ENCODE assay signal across 12 cellular contexts in the genomic region with DNA sequence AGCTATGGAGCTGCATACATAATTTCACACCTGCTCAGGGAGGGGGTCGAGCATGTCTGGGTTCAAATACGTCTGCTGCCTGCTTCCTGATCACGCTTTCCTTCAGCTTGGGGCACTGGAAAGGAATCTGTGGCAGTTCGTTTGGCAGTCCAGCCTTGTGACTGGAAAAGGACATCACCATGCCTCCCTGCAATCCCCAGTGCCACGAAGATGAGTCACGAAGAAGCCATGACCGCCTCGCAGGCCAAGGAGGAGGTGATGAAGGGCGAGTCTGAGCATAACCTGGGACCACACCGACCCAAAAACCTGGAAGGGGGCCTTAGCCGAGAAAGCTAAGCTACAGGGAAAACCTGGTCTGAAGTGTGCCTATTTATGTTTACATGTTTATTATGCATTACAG. TPM values are rescaled to one million over a fixed set of nuclear protein-coding genes. Genes with fewer than 3 reads are reported as not detected.
DNase-seq lines count a peak whose midpoint lies in the region; ATAC-seq and TF ChIP-seq lines count a peak whose summit lies in the region.
"Had no signal": no experiment of that assay in that cellular context is flagged by ENCODE, and none has a peak within 500 bp of the region (broad histone marks: within the 10 kb centered on the region; RNA-seq: fewer than 3 reads in every experiment).

No MANE protein-coding gene starts in this region.

- peaks cover 39 to 68% of the 10 kb centered on the region in 2 donors for H3K4me1 ChIP-seq in gastrocnemius medialis
- H3K4me1 ChIP-seq: BE2C had no signal

- H3K4me3 ChIP-seq in gastrocnemius medialis, result peak overlapping the region in 2 of 4 donors; percentile 17 to 22
- H3K4me3 ChIP-seq: PC-9 had no signal

- H3K27me3 ChIP-seq in gastrocnemius medialis, result no peaks in the 10 kb centered on the region
- H3K27me3 ChIP-seq: BE2C had no signal

- no peak for TF ChIP-seq CTCF in gastrocnemius medialis (IDR thresholded peaks at IDR 0.05 in 4 of 5, conservative IDR thresholded peaks at IDR 0.05 in 1 of 5)

- in situ Hi-C loops in gastrocnemius medialis (cut with MboI; ENCODE audit: low sequenced_read_pairs in 4 of 4), result loop anchor here in 1 of 4 donors (25.0 kb wide), 1 partner anchor 1252 kb away; the partner anchor contains the start of gene BTBD3

- H3K9me3 ChIP-seq in gastrocnemius medialis, result no peaks in the 10 kb centered on the region
- H3K9me3 ChIP-seq: BE2C had no signal

- peak; percentile 84 to 90 for ATAC-seq in gastrocnemius medialis
- no peak for ATAC-seq in HG03095 (IDR thresholded peaks at IDR 0.05; ENCODE audit: unreplicated experiment)
- no peak for ATAC-seq in GM21423 (IDR thresholded peaks at IDR 0.05; ENCODE audit: unreplicated experiment)
- ATAC-seq: activated CD8-positive, alpha-beta T cell treated with anti-CD3 and anti-CD28 coated beads for 36 hours had no signal

- TF ChIP-seq POLR2A in gastrocnemius medialis (IDR thresholded peaks at IDR 0.05), result no peak

- H3K36me3 ChIP-seq in gastrocnemius medialis, result peaks cover 0 to 9% of the 10 kb centered on the region in 2 donors
- H3K36me3 ChIP-seq: BE2C had no signal

- DNase-seq in EL (peak; percentile 24), astrocyte of the hippocampus (ENCODE audit: low read depth, low spot score) (peak; percentile 58), islet precursor cell (peak; percentile 77), gastrocnemius medialis (peak in 1 of 2 donors; percentile 64)
- no peak for DNase-seq in stimulated activated naive CD4-positive, alpha-beta T cell (lab: John Stamatoyannopoulos, UW)
- no peak for DNase-seq in effector CD8-positive, alpha-beta T cell (lab: John Stamatoyannopoulos, UW)
- DNase-seq: activated CD8-positive, alpha-beta T cell treated with anti-CD3 and anti-CD28 coated beads for 36 hours; activated naive CD4-positive, alpha-beta T cell treated with anti-CD3 and anti-CD28 coated beads, Interleukin-2, amount 50 U/mL, for 16 hours; BE2C; PC-9 had no signal

- intact Hi-C loops in gastrocnemius medialis (cut with DNase I; ENCODE audit: low total_unique reads), result no loop called here

- H3K27ac ChIP-seq in gastrocnemius medialis, result peak overlapping the region in 3 of 4 donors; percentile 65 to 69 (median 66)
- H3K27ac ChIP-seq: PC-9 had no signal

RNA-seq across cellular contexts. Expression of gene JAG1, which starts 13.1 kb away (rescaled TPM):
- total RNA-seq in gastrocnemius medialis, result 10 to 100 TPM; 10.3 to 19.6 (median 13.2) TPM

Comparison
In these comparisons a context has a peak if more than half of its experiments do, and no peak if none do; other contexts are left out.
1. DNase-seq: peak in EL (single experiment), astrocyte of the hippocampus (single experiment) and islet precursor cell (single experiment); none in stimulated activated naive CD4-positive, alpha-beta T cell (0 of 6) and effector CD8-positive, alpha-beta T cell (single experiment).
2. ATAC-seq: peak in gastrocnemius medialis (2 of 2); none in HG03095 (single experiment) and GM21423 (single experiment).